Comparison of ENCODE assay signal across 1 cellular context in genomic region chr1:17191990-17192242, GRCh38.
TF ChIP-seq lines count a peak whose summit lies in the region.

No MANE protein-coding gene starts in this region.

TF ChIP-seq in K562, 482 proteins besides CTCF, POLR2A, EP300 and RAD21:
- no peak for TF ChIP-seq MTA2 (IDR thresholded peaks at IDR 0.05; ENCODE audit: low read depth)
- TF ChIP-seq ZNF512 (tag; IDR thresholded peaks at IDR 0.05), result peak; percentile 95
TF ChIP-seq in K562: peak in this region for 1.
